Comparison of ENCODE assay signal across 1 cellular context in genomic region chr5:96601200-96601599, GRCh38.
TF ChIP-seq lines count a peak whose summit lies in the region.

No MANE protein-coding gene starts in this region.

TF ChIP-seq in HEK293, 187 proteins besides CTCF, POLR2A, EP300 and RAD21:
- TF ChIP-seq PRDM2 (tag by site-specific recombination; IDR thresholded peaks at IDR 0.05; ENCODE audit: borderline replicate concordance) (no peak), ZNF600 (tag by site-specific recombination; IDR thresholded peaks at IDR 0.05) (no peak), ZBTB20 (tag by site-specific recombination; IDR thresholded peaks at IDR 0.05) (0 out of 2 replicates have a peak, but pooled peaks have one; percentile 23), ZNF776 (tag by site-specific recombination; IDR thresholded peaks at IDR 0.05; ENCODE audit: borderline replicate concordance) (no peak), ZNF132 (tag by site-specific recombination; IDR thresholded peaks at IDR 0.05; ENCODE audit: borderline replicate concordance) (no peak), REST (tag by site-specific recombination; IDR thresholded peaks at IDR 0.05) (no peak), ZBTB7A (tag by site-specific recombination; IDR thresholded peaks at IDR 0.05; ENCODE audit: low read depth) (no peak), ZNF146 (tag by site-specific recombination; IDR thresholded peaks at IDR 0.05) (no peak)
